ENCODE assay signal across 28 cellular contexts in the genomic region with DNA sequence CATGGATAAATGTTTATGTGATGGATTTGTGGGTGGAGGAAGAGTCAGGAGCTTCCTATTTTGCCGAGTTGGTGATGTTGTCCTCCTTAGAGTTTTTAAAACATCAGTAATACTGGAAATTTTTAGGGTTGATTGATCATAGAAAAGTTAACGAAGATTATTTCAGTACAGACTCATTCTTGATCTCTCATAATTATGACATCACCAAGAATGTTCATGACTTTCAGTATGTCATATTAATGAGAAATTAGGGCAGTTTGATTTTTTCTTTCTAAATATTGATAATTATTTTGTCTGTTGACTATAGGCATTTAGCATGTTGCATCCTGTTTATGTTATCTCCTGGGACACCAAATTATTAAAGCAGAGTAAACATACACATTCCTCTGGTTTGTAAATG.
"Had no signal": no experiment of that assay in that cellular context is flagged by ENCODE, and none has a peak within 500 bp of the region (broad histone marks: within the 10 kb centered on the region; RNA-seq: fewer than 3 reads in every experiment).

No MANE protein-coding gene starts in this region.

- ATAC-seq: effector memory CD8-positive, alpha-beta T cell; esophagus mucosa; foreskin keratinocyte; gastrocnemius medialis; gastroesophageal sphincter; heart left ventricle; heart right ventricle had no signal

- H3K9me3 ChIP-seq: colonic mucosa, gastrocnemius medialis had no signal

- FAIRE-seq: colon, endometrium, endothelial cell of umbilical vein, frontal cortex had no signal

- H3K36me3 ChIP-seq: colonic mucosa, esophagus muscularis mucosa, esophagus squamous epithelium, gastrocnemius medialis, gastroesophageal sphincter, heart left ventricle, heart right ventricle had no signal

- DNase-seq: colonic mucosa; cortex of kidney; dermis blood vessel endothelial cell; dorsolateral prefrontal cortex; effector CD4-positive, alpha-beta T cell; effector CD8-positive, alpha-beta T cell; effector memory CD4-positive, alpha-beta T cell; effector memory CD8-positive, alpha-beta T cell; endodermal cell; erythroblast; esophagus squamous epithelium; foreskin fibroblast; foreskin keratinocyte; foreskin melanocyte; gastrocnemius medialis; glutamatergic neuron; head of caudate nucleus; heart left ventricle; heart right ventricle had no signal

- H3K27ac ChIP-seq: colonic mucosa, coronary artery, dorsolateral prefrontal cortex, epithelial cell of prostate, esophagus muscularis mucosa, esophagus squamous epithelium, foreskin keratinocyte, gastrocnemius medialis, gastroesophageal sphincter, heart left ventricle, heart right ventricle had no signal

- H3K27me3 ChIP-seq: colonic mucosa, dorsolateral prefrontal cortex, esophagus muscularis mucosa, esophagus squamous epithelium, foreskin keratinocyte, gastrocnemius medialis, gastroesophageal sphincter, heart left ventricle, heart right ventricle had no signal

- H3K4me1 ChIP-seq: colonic mucosa, esophagus muscularis mucosa, esophagus squamous epithelium, foreskin keratinocyte, gastrocnemius medialis, gastroesophageal sphincter, heart left ventricle, heart right ventricle had no signal

- H3K4me3 ChIP-seq: colonic mucosa, coronary artery, dorsolateral prefrontal cortex, esophagus muscularis mucosa, esophagus squamous epithelium, gastrocnemius medialis, gastroesophageal sphincter, heart left ventricle, heart right ventricle had no signal
